In the genomic region with DNA sequence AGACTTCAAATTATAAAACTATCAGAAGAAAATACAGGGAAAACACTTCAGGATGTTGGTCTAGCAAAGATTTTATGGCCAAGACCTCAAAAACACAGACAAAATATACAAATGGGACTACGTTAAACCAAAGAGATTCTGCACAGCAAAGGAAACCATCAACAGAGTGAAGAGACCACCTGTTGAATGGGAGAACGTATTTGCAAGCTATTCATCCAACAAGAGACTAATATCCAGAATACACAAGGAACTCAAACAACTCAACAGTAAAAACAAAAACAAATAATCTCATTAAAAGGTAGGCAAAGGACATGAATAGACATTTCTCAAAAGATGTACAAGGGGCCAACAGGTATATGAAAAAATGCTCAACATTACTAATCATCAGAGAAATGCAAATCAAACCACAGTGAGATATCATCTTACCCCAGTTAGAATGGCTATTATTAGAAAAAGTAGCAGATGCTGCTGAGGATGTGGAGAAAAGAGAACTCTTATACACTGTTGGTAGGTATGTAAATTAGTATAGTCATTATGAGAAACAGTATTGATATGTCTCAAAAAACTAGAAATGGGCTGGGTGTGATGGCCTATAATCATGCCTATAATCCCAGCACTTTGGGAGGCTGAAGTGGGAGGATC, we compare ENCODE assay signal across 10 cellular contexts.
A peak's percentile ranks its signal among the peaks of the same experiment; 100 is the strongest.
DNase-seq lines count a peak whose midpoint lies in the region; ATAC-seq, FAIRE-seq and TF ChIP-seq lines count a peak whose summit lies in the region.
"Had no signal": no experiment of that assay in that cellular context is flagged by ENCODE, and none has a peak within 500 bp of the region (broad histone marks: within the 10 kb centered on the region; RNA-seq: fewer than 3 reads in every experiment).

No MANE protein-coding gene starts in this region.

- no peak overlapping the region for H4K91ac ChIP-seq in H9 (ENCODE audit: insufficient read length, low read depth, low read length)

- peaks cover 9% of the 10 kb centered on the region for H3K9me3 Mint-ChIP-seq in osteocyte (ENCODE audit: unreplicated experiment)
- peaks cover 0 to 4% of the 10 kb centered on the region in 2 experiments; a peak in 2 of 5 replicates for H3K9me3 Mint-ChIP-seq in H9

- TF ChIP-seq CTCF in osteocyte (IDR thresholded peaks at IDR 0.05) (no peak), H9 (conservative IDR thresholded peaks at IDR 0.05) (no peak)

- no peak overlapping the region for H3K56ac ChIP-seq in H9 (ENCODE audit: insufficient read length, low read depth, low read length)

- no peak overlapping the region for H3K4ac ChIP-seq in H9 (ENCODE audit: low read depth, low read length)

- H3K14ac ChIP-seq in H9 (ENCODE audit: insufficient read depth, low read length), result no peak overlapping the region

- DNase-seq in GM12892 (ENCODE audit: insufficient read length) (no peak), osteocyte (ENCODE audit: extremely low spot score, unreplicated experiment) (no peak), H9 (no peak), T-helper 1 cell (no peak)
- no peak for DNase-seq in stimulated activated CD4-positive, alpha-beta T cell treated with anti-CD3 and anti-CD28 coated beads, Interleukin-4, amount 100 ng/mL, for 1 hour
- DNase-seq: effector CD4-positive, alpha-beta T cell; upper lobe of right lung had no signal

- no peak overlapping the region for H2BK20ac ChIP-seq in H9 (ENCODE audit: low read depth, low read length, poor library complexity, severe bottlenecking)

- no peak overlapping the region for H2BK120ac ChIP-seq in H9 (ENCODE audit: low read depth, low read length, poor library complexity, severe bottlenecking)

- H3K4me1 ChIP-seq in H9 (ENCODE audit: insufficient read depth, low read length), result no peaks in the 10 kb centered on the region
- H3K4me1 ChIP-seq: upper lobe of right lung had no signal

- H3K27me3 Mint-ChIP-seq in osteocyte (ENCODE audit: unreplicated experiment), result peaks cover 63% of the 10 kb centered on the region
- no peaks in the 10 kb centered on the region for H3K27me3 Mint-ChIP-seq in H9 (ENCODE audit: low read depth)

- H2AK5ac ChIP-seq in H9 (ENCODE audit: insufficient read length, low read length), result no peak overlapping the region

- no CpG with 5 or more reads among the region's 2 CpGs for WGBS in H9 (ENCODE audit: extremely low coverage, insufficient read length, low lambda C conversion rate)

- no peak overlapping the region for H3K18ac ChIP-seq in H9 (ENCODE audit: insufficient read length, low read depth, low read length)

- no peak overlapping the region for H2AFZ ChIP-seq in H9 (ENCODE audit: low read length)

- H2BK15ac ChIP-seq in H9 (ENCODE audit: low read depth, low read length), result no peak overlapping the region

- H3K23ac ChIP-seq in H9 (ENCODE audit: insufficient read length, low read depth, low read length), result no peak overlapping the region

- no peak for TF ChIP-seq POLR2A in GM12892 (IDR thresholded peaks at IDR 0.05; ENCODE audit: low read depth, low read length)

- FAIRE-seq in GM12892 (lab: Jason Lieb, UNC), result peak; percentile 64

- H3K9ac ChIP-seq in H9 (ENCODE audit: extremely low read depth, insufficient read length, low read length), result no peak overlapping the region

- no peaks in the 10 kb centered on the region for H3K9me3 ChIP-seq in H9 (ENCODE audit: control insufficient read depth, low read depth, low read length)
- H3K9me3 ChIP-seq: upper lobe of right lung had no signal

- H3K27ac ChIP-seq in H9 (ENCODE audit: insufficient read length, low read depth, low read length), result no peak overlapping the region
- H3K27ac ChIP-seq: upper lobe of right lung had no signal

- H3K4me2 ChIP-seq in H9 (ENCODE audit: insufficient read depth, insufficient read length, low read length), result no peak overlapping the region

- no peaks in the 10 kb centered on the region for H3K79me1 ChIP-seq in H9 (ENCODE audit: insufficient read depth, low read depth, low read length, poor library complexity, severe bottlenecking)

- no peak overlapping the region for H3T11ph ChIP-seq in H9 (ENCODE audit: low read length)

- H3K4me3 Mint-ChIP-seq in osteocyte (ENCODE audit: unreplicated experiment), result no peak overlapping the region
- H3K4me3 Mint-ChIP-seq in H9, result no peak overlapping the region

- no peaks in the 10 kb centered on the region for H3K79me2 ChIP-seq in H9 (ENCODE audit: insufficient read depth, low read length)

- no peaks in the 10 kb centered on the region for H3K27me3 ChIP-seq in H9 (ENCODE audit: insufficient read depth, low read length)
- H3K27me3 ChIP-seq: upper lobe of right lung had no signal

- H3K4me1 Mint-ChIP-seq in osteocyte (ENCODE audit: unreplicated experiment), result no peaks in the 10 kb centered on the region
- H3K4me1 Mint-ChIP-seq in H9, result 0 out of 4 replicates have a peak, but pooled peaks cover 0 to 4% of the 10 kb centered on the region in 2 experiments

- peak; percentile 99 for ATAC-seq in GM19395 (IDR thresholded peaks at IDR 0.05; ENCODE audit: unreplicated experiment)
- ATAC-seq in HG02763 (IDR thresholded peaks at IDR 0.05; ENCODE audit: unreplicated experiment), result peak; percentile 96
- peak; percentile 94 for ATAC-seq in HG03457 (IDR thresholded peaks at IDR 0.05; ENCODE audit: unreplicated experiment)
- ATAC-seq: upper lobe of right lung had no signal

- no peaks in the 10 kb centered on the region for H4K20me1 ChIP-seq in H9 (ENCODE audit: control insufficient read depth, insufficient read depth, insufficient read length)

- no peak overlapping the region for H2BK5ac ChIP-seq in H9 (ENCODE audit: insufficient read length, low read length)

- H2BK12ac ChIP-seq in H9 (ENCODE audit: insufficient read length, low read depth, low read length), result no peak overlapping the region

- no peak overlapping the region for H4K8ac ChIP-seq in H9 (replicated peaks; ENCODE audit: insufficient read length, low read depth, low read length)

- H4K5ac ChIP-seq in H9 (ENCODE audit: insufficient read length, low read depth, low read length), result no peak overlapping the region

- no peak overlapping the region for H3K27ac Mint-ChIP-seq in osteocyte (ENCODE audit: unreplicated experiment)
- no peak overlapping the region for H3K27ac Mint-ChIP-seq in H9

- H3K36me3 Mint-ChIP-seq in osteocyte (ENCODE audit: unreplicated experiment) (no peaks in the 10 kb centered on the region), H9 (ENCODE audit: insufficient read depth in 1 of 3, low read depth in 3 of 3) (no peaks in the 10 kb centered on the region)

- no peaks in the 10 kb centered on the region for H3K23me2 ChIP-seq in H9 (ENCODE audit: insufficient read length, low read depth, low read length, poor library complexity, severe bottlenecking)
